ENCODE assay signal across 2 cellular contexts in genomic region chr1:203268901-203269653, GRCh38.
TF ChIP-seq lines count a peak whose summit lies in the region.

No MANE protein-coding gene starts in this region.

TF ChIP-seq in GM12891, 5 proteins besides CTCF, POLR2A, EP300 and RAD21:
- TF ChIP-seq TAF1 (IDR thresholded peaks at IDR 0.05; ENCODE audit: low read depth, low read length) (no peak), SPI1 (IDR thresholded peaks at IDR 0.05; ENCODE audit: low read depth, low read length) (no peak), POU2F2 (IDR thresholded peaks at IDR 0.05; ENCODE audit: low read depth, low read length) (no peak), POLR2AphosphoS5 (IDR thresholded peaks at IDR 0.05; ENCODE audit: low read depth, low read length) (no peak)

TF ChIP-seq in H1, 55 proteins besides CTCF, POLR2A, EP300 and RAD21:
- TF ChIP-seq MAFK (IDR thresholded peaks at IDR 0.05; ENCODE audit: low read depth, low read length) (peak; percentile 35; the same call in 1 of the 2 replicates), E2F6 (IDR thresholded peaks at IDR 0.05) (no peak), SP4 (IDR thresholded peaks at IDR 0.05; ENCODE audit: low read length) (0 out of 2 replicates have a peak, but pooled peaks have one; percentile 43)
